Comparison of ENCODE assay signal across 10 cellular contexts in the genomic region with DNA sequence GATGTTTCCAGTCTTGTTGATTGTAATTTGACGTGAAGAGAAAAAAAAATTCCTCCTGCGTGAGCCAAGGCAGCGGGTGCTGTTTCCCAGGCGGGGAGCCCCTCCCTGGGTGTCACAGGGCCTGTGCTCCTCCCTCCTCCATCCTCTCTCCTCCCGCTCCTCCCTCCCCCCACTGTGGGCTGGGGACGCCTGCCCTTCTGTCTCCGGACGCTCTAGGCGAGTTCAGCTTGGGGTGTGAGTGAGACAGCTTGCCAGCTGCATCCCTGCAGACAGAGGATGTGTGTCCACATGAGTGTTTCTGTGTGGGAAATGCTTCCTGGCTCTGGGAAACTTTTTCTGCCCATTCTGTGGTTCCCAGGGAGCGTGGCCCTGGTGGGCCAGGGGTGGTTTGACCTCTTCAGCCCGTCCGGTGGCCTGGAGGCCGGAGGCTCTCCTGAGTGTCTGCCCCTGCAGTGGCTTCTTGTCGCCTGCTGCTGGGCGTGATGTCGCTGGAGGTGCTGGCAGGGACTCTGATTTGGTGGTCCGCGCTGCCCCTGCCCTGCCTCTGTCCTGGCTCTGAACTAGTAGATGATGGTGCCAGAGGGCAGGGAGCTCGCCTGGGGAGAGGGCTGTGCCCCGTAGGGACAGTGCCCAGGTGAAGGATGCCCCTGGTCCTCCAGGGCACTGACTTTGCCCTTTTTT.
A peak's percentile ranks its signal among the peaks of the same experiment; 100 is the strongest.
DNase-seq lines count a peak whose midpoint lies in the region; ATAC-seq, FAIRE-seq and TF ChIP-seq lines count a peak whose summit lies in the region.
"Had no signal": no experiment of that assay in that cellular context is flagged by ENCODE, and none has a peak within 500 bp of the region (broad histone marks: within the 10 kb centered on the region; RNA-seq: fewer than 3 reads in every experiment).

No MANE protein-coding gene starts in this region.

- H3K4me1 ChIP-seq in muscle layer of colon (ENCODE audit: insufficient read depth, low read length): peaks cover 17% of the 10 kb centered on the region
- peaks cover 7% of the 10 kb centered on the region for H3K4me1 ChIP-seq in upper lobe of right lung
- H3K4me1 ChIP-seq in smooth muscle cell (ENCODE audit: low read depth): no peaks in the 10 kb centered on the region

- H3K79me2 ChIP-seq in smooth muscle cell (ENCODE audit: low read depth): no peaks in the 10 kb centered on the region

- WGBS in smooth muscle cell (ENCODE audit: low lambda C conversion rate): 96% methylated on average over 20 of the region's 20 CpGs

- H3K9ac ChIP-seq in muscle layer of colon (ENCODE audit: low read length) (no peak overlapping the region), smooth muscle cell (ENCODE audit: low read depth) (no peak overlapping the region)

- no peaks in the 10 kb centered on the region for H4K20me1 ChIP-seq in smooth muscle cell (ENCODE audit: low read depth)

- peak; percentile 57 for DNase-seq in activated effector memory CD4-positive, alpha-beta T cell treated with anti-CD3 and anti-CD28 coated beads, Interleukin-2, amount 50 U/mL, for 16 hours
- DNase-seq in activated effector memory CD4-positive, alpha-beta T cell treated with Interleukin-2 at 50 U/mL for 16 hours: no peak
- peak; percentile 70 to 78 for DNase-seq in frontal cortex (ENCODE audit: low spot score in 2 of 2)
- DNase-seq in upper lobe of right lung: peak; percentile 66
- DNase-seq in smooth muscle cell (lab: John Stamatoyannopoulos, UW; ENCODE audit: unreplicated experiment): no peak
- DNase-seq in DMS79 treated with DMSO at 0.1 percent for 48 hours (lab: John Stamatoyannopoulos, UW): no peak
- DNase-seq: NCI-H446 treated with DMSO at 0.1 percent for 48 hours had no signal

- TF ChIP-seq CTCF in upper lobe of right lung (IDR thresholded peaks at IDR 0.05) (no peak), smooth muscle cell (IDR thresholded peaks at IDR 0.05; ENCODE audit: borderline replicate concordance, insufficient read depth, poor library complexity, severe bottlenecking) (no peak)

- H3K27me3 ChIP-seq in muscle layer of colon (ENCODE audit: control insufficient read depth in 1 of 2, insufficient read depth in 2 of 2, low read length in 2 of 2) (no peaks in the 10 kb centered on the region), upper lobe of right lung (no peaks in the 10 kb centered on the region), smooth muscle cell (ENCODE audit: low read depth) (no peaks in the 10 kb centered on the region)

- intact Hi-C loops in upper lobe of right lung (cut with DNase I): no loop called here

- no peak overlapping the region for H2AFZ ChIP-seq in smooth muscle cell (ENCODE audit: low read depth)

- H3K27ac ChIP-seq in muscle layer of colon (ENCODE audit: low read depth, low read length) (peak overlapping the region; percentile 71), upper lobe of right lung (peak overlapping the region; percentile 58), smooth muscle cell (ENCODE audit: low read depth) (no peak overlapping the region)

- H3K36me3 ChIP-seq in muscle layer of colon (ENCODE audit: insufficient read depth, low read length): peaks cover 29% of the 10 kb centered on the region
- H3K36me3 ChIP-seq in upper lobe of right lung: peaks cover 30% of the 10 kb centered on the region
- peaks cover 3% of the 10 kb centered on the region for H3K36me3 ChIP-seq in smooth muscle cell (ENCODE audit: low read depth)

- FAIRE-seq in frontal cortex (lab: Jason Lieb, UNC): no peak
- FAIRE-seq: astrocyte had no signal

- H3F3A ChIP-seq in smooth muscle cell (ENCODE audit: low read depth): no peaks in the 10 kb centered on the region

- H3K4me3 ChIP-seq in muscle layer of colon (ENCODE audit: low read depth in 1 of 2, low read length in 2 of 2) (peak overlapping the region in 1 of 2 donors; percentile 7), upper lobe of right lung (no peak overlapping the region), smooth muscle cell (no peak overlapping the region)

- H3K9me3 ChIP-seq in muscle layer of colon (ENCODE audit: low read length): no peaks in the 10 kb centered on the region
- no peaks in the 10 kb centered on the region for H3K9me3 ChIP-seq in upper lobe of right lung
- no peaks in the 10 kb centered on the region for H3K9me3 ChIP-seq in smooth muscle cell (replicated peaks; ENCODE audit: low read depth)

- H3K4me2 ChIP-seq in smooth muscle cell: no peak overlapping the region

- ATAC-seq in upper lobe of right lung (peak; percentile 52), GM21367 (IDR thresholded peaks at IDR 0.05; ENCODE audit: unreplicated experiment) (no peak)

Comparison
In these comparisons a context has a peak if more than half of its experiments do, and no peak if none do; other contexts are left out.
1. DNase-seq: peak in activated effector memory CD4-positive, alpha-beta T cell treated with anti-CD3 and anti-CD28 coated beads, Interleukin-2, amount 50 U/mL, for 16 hours (single experiment), frontal cortex (2 of 2) and upper lobe of right lung (single experiment); none in activated effector memory CD4-positive, alpha-beta T cell treated with Interleukin-2 at 50 U/mL for 16 hours (single experiment), smooth muscle cell (single experiment) and DMS79 treated with DMSO at 0.1 percent for 48 hours (single experiment).